8 cellular contexts compared by ENCODE assay signal in the genomic region with DNA sequence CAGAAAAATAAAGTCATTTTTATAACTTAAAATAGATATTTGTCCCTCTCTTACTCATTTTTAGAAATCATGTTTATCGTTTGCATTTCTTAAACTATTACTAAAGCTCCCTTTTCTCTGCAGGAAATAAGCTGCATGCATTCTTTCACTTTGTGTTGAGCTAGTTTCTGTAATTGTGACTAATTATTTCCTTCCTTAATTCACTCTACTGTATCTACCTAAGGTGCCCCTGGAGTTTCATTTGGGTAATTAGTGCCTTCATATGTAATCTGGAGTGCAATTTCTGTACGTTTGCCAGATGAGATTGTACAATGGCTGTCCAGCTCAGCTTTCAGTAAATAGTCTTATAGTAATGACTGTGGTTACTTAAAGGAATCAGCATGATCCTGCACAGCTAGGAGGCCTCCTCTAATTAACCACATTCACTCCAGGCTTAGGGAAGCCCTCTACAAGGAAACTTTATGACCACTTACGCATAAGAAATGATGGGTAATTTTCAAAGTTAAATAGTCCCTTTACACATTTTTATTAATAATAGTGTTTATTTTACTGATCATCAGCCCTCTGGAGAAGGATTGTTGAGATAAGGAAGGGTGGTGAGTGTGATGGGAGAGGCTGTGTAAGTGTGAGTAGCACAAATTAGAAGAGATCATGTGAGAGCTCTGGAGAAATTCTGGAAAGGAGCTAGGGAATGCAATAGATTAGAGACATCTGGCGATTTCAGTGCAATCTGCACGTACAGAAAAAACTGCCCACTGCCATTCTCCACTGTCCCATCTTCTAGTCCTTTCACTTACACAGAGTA.
DNase-seq lines count a peak whose midpoint lies in the region; ATAC-seq and TF ChIP-seq lines count a peak whose summit lies in the region.

No MANE protein-coding gene starts in this region.

- no peaks in the 10 kb centered on the region for H3K9me3 Mint-ChIP-seq in memory B cell

- peaks cover 2% of the 10 kb centered on the region for H3K36me3 Mint-ChIP-seq in memory B cell

- H3K4me1 ChIP-seq in tibial artery = peaks cover 0 to 8% (median 2%) of the 10 kb centered on the region in 4 donors

- peak overlapping the region; percentile 60 for H3K27ac Mint-ChIP-seq in memory B cell

- no peak overlapping the region for H3K27ac ChIP-seq in WERI-Rb-1
- no peak overlapping the region for H3K27ac ChIP-seq in tibial artery

- H3K4me3 ChIP-seq in WERI-Rb-1 (ENCODE audit: low read depth, low read length) (no peak overlapping the region), tibial artery (no peak overlapping the region)

- H3K36me3 ChIP-seq in WERI-Rb-1 (no peaks in the 10 kb centered on the region), tibial artery (peaks cover 0 to 2% (median 0%) of the 10 kb centered on the region in 3 donors)

- TF ChIP-seq CTCF in WERI-Rb-1 (IDR thresholded peaks at IDR 0.05; ENCODE audit: low read depth, low read length) = no peak
- no peak for TF ChIP-seq CTCF in tibial artery (IDR thresholded peaks at IDR 0.05)

- H3K4me3 Mint-ChIP-seq in memory B cell = peak overlapping the region; percentile 57

- DNase-seq in NCI-H2029 (lab: John Stamatoyannopoulos, UW) (peak; percentile 8), NCI-H2029 treated with DMSO at 0.1 percent for 48 hours (lab: John Stamatoyannopoulos, UW) (no peak), Kasumi-1 (lab: John Stamatoyannopoulos, UW) (peak; percentile 83 to 85), WERI-Rb-1 (peak; percentile 23), memory B cell (ENCODE audit: low spot score in 2 of 2) (peak in 1 of 2 donors; percentile 23), NCI-H187 (lab: John Stamatoyannopoulos, UW) (no peak), tibial artery (no peak)

- peaks cover 26% of the 10 kb centered on the region for H3K4me1 Mint-ChIP-seq in memory B cell

- ATAC-seq in GM21737 (IDR thresholded peaks at IDR 0.05; ENCODE audit: unreplicated experiment) = peak; percentile 91
- ATAC-seq in memory B cell (ENCODE audit: low read depth) = peak; percentile 95

- H3K27me3 ChIP-seq in WERI-Rb-1 (ENCODE audit: insufficient read depth, low read depth, severe bottlenecking) = no peaks in the 10 kb centered on the region
- H3K27me3 ChIP-seq in tibial artery = no peaks in the 10 kb centered on the region

- intact Hi-C loops in tibial artery (cut with DNase I; ENCODE audit: low total_unique reads) = no loop called here

- H3K9me3 ChIP-seq in WERI-Rb-1 (ENCODE audit: severe bottlenecking) = no peaks in the 10 kb centered on the region
- no peaks in the 10 kb centered on the region for H3K9me3 ChIP-seq in tibial artery

- no peaks in the 10 kb centered on the region for H3K27me3 Mint-ChIP-seq in memory B cell

Comparison
In these comparisons a context has a peak if more than half of its experiments do, and no peak if none do; other contexts are left out.
1. DNase-seq: peak in NCI-H2029 (single experiment), Kasumi-1 (2 of 2) and WERI-Rb-1 (single experiment); none in NCI-H2029 treated with DMSO at 0.1 percent for 48 hours (single experiment), NCI-H187 (0 of 2) and tibial artery (0 of 2).